Comparison of ENCODE assay signal across 11 cellular contexts in genomic region chr1:91537281-91538069, GRCh38. TPM values are rescaled to one million over a fixed set of nuclear protein-coding genes. Genes with fewer than 3 reads are reported as not detected.
DNase-seq lines count a peak whose midpoint lies in the region; ATAC-seq and TF ChIP-seq lines count a peak whose summit lies in the region.
"Had no signal": no experiment of that assay in that cellular context is flagged by ENCODE, and none has a peak within 500 bp of the region (broad histone marks: within the 10 kb centered on the region; RNA-seq: fewer than 3 reads in every experiment).

No MANE protein-coding gene starts in this region.

- in situ Hi-C loops in GM13977 (cut with MboI; ENCODE audit: low pct_unique_long_range_greater_than_20kb, low sequenced_read_pairs, unreplicated experiment) = no loop called here

- H3K27me3 Mint-ChIP-seq in osteocyte (ENCODE audit: unreplicated experiment) = no peaks in the 10 kb centered on the region

- peak overlapping the region; percentile 55 for H3K27ac Mint-ChIP-seq in osteocyte (ENCODE audit: unreplicated experiment)
- H3K27ac Mint-ChIP-seq: mesothelial cell of epicardium had no signal

- H3K4me1 Mint-ChIP-seq in osteocyte (ENCODE audit: unreplicated experiment) = peaks cover 17% of the 10 kb centered on the region
- H3K4me1 Mint-ChIP-seq: mesothelial cell of epicardium had no signal

- ATAC-seq in HG03097 (IDR thresholded peaks at IDR 0.05; ENCODE audit: low FRiP score, unreplicated experiment) = no peak
- ATAC-seq in GM21717 (IDR thresholded peaks at IDR 0.05; ENCODE audit: unreplicated experiment) = no peak

- DNase-seq in EH (ENCODE audit: low read depth) = peak; percentile 95
- peak; percentile 49 for DNase-seq in RPMI7951 (ENCODE audit: low read depth)
- peak; percentile 91 for DNase-seq in fibroblast of peridontal ligament (ENCODE audit: extremely low read depth)
- DNase-seq in osteocyte (ENCODE audit: extremely low spot score, unreplicated experiment) = no peak
- no peak for DNase-seq in NCI-H2081 treated with DMSO at 0.1 percent for 48 hours (lab: John Stamatoyannopoulos, UW)
- DNase-seq in GM13977 (ENCODE audit: low spot score) = no peak
- DNase-seq: activated CD4-positive, alpha-beta T cell treated with anti-CD3 and anti-CD28 coated beads for 4 hours; colonic mucosa had no signal

- H3K36me3 Mint-ChIP-seq in osteocyte (ENCODE audit: unreplicated experiment) = no peaks in the 10 kb centered on the region
- H3K36me3 Mint-ChIP-seq: mesothelial cell of epicardium had no signal

- TF ChIP-seq CTCF in osteocyte (IDR thresholded peaks at IDR 0.05) = no peak
- TF ChIP-seq CTCF in GM13977 (IDR thresholded peaks at IDR 0.05; ENCODE audit: extremely low read depth, insufficient read depth, missing control alignments) = no peak

- H3K4me3 Mint-ChIP-seq in osteocyte (ENCODE audit: unreplicated experiment) = no peak overlapping the region
- H3K4me3 Mint-ChIP-seq: mesothelial cell of epicardium had no signal

- no peaks in the 10 kb centered on the region for H3K9me3 Mint-ChIP-seq in osteocyte (ENCODE audit: unreplicated experiment)
- H3K9me3 Mint-ChIP-seq: mesothelial cell of epicardium had no signal

RNA-seq across cellular contexts. Expression of gene CDC7, which starts 36.8 kb away (rescaled TPM):
- total RNA-seq in RPMI7951 (2014; rRNA removed; shearing (Covaris generic)) = 14.3 and 17.8 TPM in 2 replicates
- total RNA-seq in osteocyte = 4.3 and 6.6 TPM in 2 replicates

Comparison
In these comparisons a context has a peak if more than half of its experiments do, and no peak if none do; other contexts are left out.
1. DNase-seq: peak in EH (single experiment), RPMI7951 (single experiment) and fibroblast of peridontal ligament (single experiment); none in osteocyte (single experiment), NCI-H2081 treated with DMSO at 0.1 percent for 48 hours (single experiment) and GM13977 (single experiment).